Comparison of ENCODE assay signal across 12 cellular contexts in genomic region chr14:99201351-99202073, GRCh38.
A peak's percentile ranks its signal among the peaks of the same experiment; 100 is the strongest.
DNase-seq lines count a peak whose midpoint lies in the region; ATAC-seq and TF ChIP-seq lines count a peak whose summit lies in the region.
"Had no signal": no experiment of that assay in that cellular context is flagged by ENCODE, and none has a peak within 500 bp of the region (broad histone marks: within the 10 kb centered on the region; RNA-seq: fewer than 3 reads in every experiment).

No MANE protein-coding gene starts in this region.

- TF ChIP-seq CTCF in endodermal cell (conservative IDR thresholded peaks at IDR 0.05) (peak; percentile 51), nephron progenitor cell (IDR thresholded peaks at IDR 0.05) (no peak)

- no peak for ATAC-seq in left lobe of liver

- H3K27me3 Mint-ChIP-seq in activated CD4-positive, alpha-beta memory T cell treated with anti-CD3 and anti-CD28 coated beads, Interleukin-2, amount 10 ng/mL, durations not matched to agents 7 days and 5 days: no peaks in the 10 kb centered on the region
- H3K27me3 Mint-ChIP-seq in endodermal cell (ENCODE audit: insufficient read depth): no peaks in the 10 kb centered on the region
- H3K27me3 Mint-ChIP-seq in nephron progenitor cell (ENCODE audit: low read depth, poor library complexity): peaks cover 16% of the 10 kb centered on the region

- no peak overlapping the region for H3K27ac ChIP-seq in endodermal cell (ENCODE audit: low read depth, low read length)
- H3K27ac ChIP-seq: 22Rv1 had no signal

- H3K9me3 ChIP-seq in endodermal cell (ENCODE audit: control insufficient read depth, low read length): no peaks in the 10 kb centered on the region
- H3K9me3 ChIP-seq: Caco-2 had no signal

- 91 to 95% methylated on average over 8 to 10 of the region's 10 CpGs for WGBS in endodermal cell (ENCODE audit: insufficient coverage in 1 of 2, insufficient read length in 1 of 2), 2 experiments

- no peaks in the 10 kb centered on the region for H3K4me1 ChIP-seq in endodermal cell (ENCODE audit: control insufficient read depth, insufficient read depth, low read length)
- H3K4me1 ChIP-seq: Caco-2 had no signal

- no peak overlapping the region for H3K4me3 Mint-ChIP-seq in activated CD4-positive, alpha-beta memory T cell treated with anti-CD3 and anti-CD28 coated beads, Interleukin-2, amount 10 ng/mL, durations not matched to agents 7 days and 5 days
- no peak overlapping the region for H3K4me3 Mint-ChIP-seq in endodermal cell
- no peak overlapping the region for H3K4me3 Mint-ChIP-seq in nephron progenitor cell

- CTCF ChIA-PET in activated CD4-positive, alpha-beta memory T cell treated with anti-CD3 and anti-CD28 coated beads, Interleukin-2, amount 10 ng/mL, durations not matched to agents 7 days and 5 days (lab: Charles Lee): interaction anchor here (0.6 to 2.7 kb wide), 5 partner anchors 13 to 39 kb away, joined by 3 to 9 read pairs (median 3); no protein-coding TSS in a partner anchor

- H3K36me3 ChIP-seq in endodermal cell (ENCODE audit: control insufficient read depth, insufficient read depth, low read length): peaks cover 12% of the 10 kb centered on the region

- no peak overlapping the region for H3K4me3 ChIP-seq in endodermal cell (ENCODE audit: low read length)
- H3K4me3 ChIP-seq: lung had no signal

- H3K27me3 ChIP-seq in endodermal cell (ENCODE audit: control insufficient read depth, insufficient read depth, low read length, poor library complexity, severe bottlenecking): no peaks in the 10 kb centered on the region

- POLR2A ChIA-PET in activated CD4-positive, alpha-beta memory T cell treated with anti-CD3 and anti-CD28 coated beads, Interleukin-2, amount 10 ng/mL, durations not matched to agents 7 days and 5 days (lab: Charles Lee): interaction anchor here (0.8 to 2.9 kb wide), 8 partner anchors 10 to 67 kb away, joined by 3 to 14 read pairs (median 6); no protein-coding TSS in a partner anchor

- peaks cover 99% of the 10 kb centered on the region for H3K4me1 Mint-ChIP-seq in activated CD4-positive, alpha-beta memory T cell treated with anti-CD3 and anti-CD28 coated beads, Interleukin-2, amount 10 ng/mL, durations not matched to agents 7 days and 5 days
- H3K4me1 Mint-ChIP-seq in endodermal cell: no peaks in the 10 kb centered on the region
- peaks cover 48% of the 10 kb centered on the region for H3K4me1 Mint-ChIP-seq in nephron progenitor cell

- no peaks in the 10 kb centered on the region for H3K9me3 Mint-ChIP-seq in activated CD4-positive, alpha-beta memory T cell treated with anti-CD3 and anti-CD28 coated beads, Interleukin-2, amount 10 ng/mL, durations not matched to agents 7 days and 5 days
- H3K9me3 Mint-ChIP-seq in endodermal cell: no peaks in the 10 kb centered on the region
- H3K9me3 Mint-ChIP-seq in nephron progenitor cell: no peaks in the 10 kb centered on the region

- DNase-seq in DMS 273 (lab: John Stamatoyannopoulos, UW; ENCODE audit: unreplicated experiment) (peak; percentile 28), DMS 273 treated with DMSO at 0.1 percent for 48 hours (lab: John Stamatoyannopoulos, UW) (no peak), COR-L47 (lab: John Stamatoyannopoulos, UW) (peak; percentile 68), endodermal cell (peak; percentile 65), left lobe of liver (ENCODE audit: low spot score) (no peak), dedifferentiated amniotic fluid mesenchymal stem cell (ENCODE audit: extremely low spot score) (no peak), nephron progenitor cell (no peak)
- DNase-seq in activated CD4-positive, alpha-beta memory T cell treated with anti-CD3 and anti-CD28 coated beads, Interleukin-2, amount 10 ng/mL, durations not matched to agents 7 days and 5 days: no peak
- DNase-seq: activated CD4-positive, CD25-positive, alpha-beta regulatory T cell treated with anti-CD3 and anti-CD28 coated beads, Interleukin-2, amount 50 U/mL, for 72 hours; Caco-2 had no signal

- peaks cover 74% of the 10 kb centered on the region for H3K36me3 Mint-ChIP-seq in activated CD4-positive, alpha-beta memory T cell treated with anti-CD3 and anti-CD28 coated beads, Interleukin-2, amount 10 ng/mL, durations not matched to agents 7 days and 5 days (ENCODE audit: low read depth)
- H3K36me3 Mint-ChIP-seq in endodermal cell (ENCODE audit: low read depth): peaks cover 6% of the 10 kb centered on the region
- H3K36me3 Mint-ChIP-seq in nephron progenitor cell (ENCODE audit: low read depth): no peaks in the 10 kb centered on the region

- H3K27ac Mint-ChIP-seq in activated CD4-positive, alpha-beta memory T cell treated with anti-CD3 and anti-CD28 coated beads, Interleukin-2, amount 10 ng/mL, durations not matched to agents 7 days and 5 days: peak overlapping the region; percentile 42
- no peak overlapping the region for H3K27ac Mint-ChIP-seq in endodermal cell
- H3K27ac Mint-ChIP-seq in nephron progenitor cell: no peak overlapping the region

- H3K9ac ChIP-seq in endodermal cell (ENCODE audit: extremely low read depth, low read length, poor library complexity, severe bottlenecking): no peak overlapping the region

Comparison
In these comparisons a context has a peak if more than half of its experiments do, and no peak if none do; other contexts are left out.
1. DNase-seq: peak in DMS 273 (single experiment), COR-L47 (single experiment) and endodermal cell (single experiment); none in DMS 273 treated with DMSO at 0.1 percent for 48 hours (single experiment), activated CD4-positive, alpha-beta memory T cell treated with anti-CD3 and anti-CD28 coated beads, Interleukin-2, amount 10 ng/mL, durations not matched to agents 7 days and 5 days (single experiment), left lobe of liver (single experiment), dedifferentiated amniotic fluid mesenchymal stem cell (single experiment) and nephron progenitor cell (single experiment).